ENCODE assay signal across 9 cellular contexts in the genomic region with DNA sequence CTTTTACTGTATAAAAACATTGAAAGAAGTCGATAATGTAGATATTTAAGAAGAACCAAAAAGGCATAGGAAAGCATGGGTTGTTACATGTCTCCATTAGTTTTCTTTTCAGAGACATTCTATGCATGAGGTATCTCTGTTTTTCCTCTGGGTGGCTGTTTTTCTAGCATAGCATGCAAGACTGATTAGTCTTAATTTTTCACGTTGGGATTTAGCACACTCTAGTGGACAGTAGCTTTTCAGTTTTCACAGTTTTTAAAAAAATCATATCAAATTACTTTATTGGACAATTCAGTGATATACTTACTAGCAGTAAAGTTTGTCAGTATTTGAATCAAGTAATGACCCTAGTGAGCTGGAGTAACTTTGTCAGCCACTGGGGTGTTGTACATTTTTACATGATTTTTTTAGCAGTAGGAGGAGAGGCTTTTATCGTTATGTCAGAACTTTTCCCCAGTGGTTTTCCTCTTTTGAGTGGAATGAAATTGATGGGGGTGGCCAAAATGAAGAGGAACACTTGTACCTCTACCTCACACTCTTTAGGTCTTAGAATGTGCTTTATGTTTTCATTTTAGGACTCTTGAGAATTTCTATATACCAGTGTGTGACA. TPM values are rescaled to one million over a fixed set of nuclear protein-coding genes. Genes with fewer than 3 reads are reported as not detected.
A peak's percentile ranks its signal among the peaks of the same experiment; 100 is the strongest.
DNase-seq lines count a peak whose midpoint lies in the region; ATAC-seq and TF ChIP-seq lines count a peak whose summit lies in the region.
"Had no signal": no experiment of that assay in that cellular context is flagged by ENCODE, and none has a peak within 500 bp of the region (broad histone marks: within the 10 kb centered on the region; RNA-seq: fewer than 3 reads in every experiment).

No MANE protein-coding gene starts in this region.

- no peaks in the 10 kb centered on the region for H3K79me1 ChIP-seq in mesendoderm (ENCODE audit: low read length)

- H3K27me3 ChIP-seq in esophagus muscularis mucosa: no peaks in the 10 kb centered on the region
- no peaks in the 10 kb centered on the region for H3K27me3 ChIP-seq in osteoblast (ENCODE audit: insufficient read depth, low read length)
- no peaks in the 10 kb centered on the region for H3K27me3 ChIP-seq in mesendoderm (ENCODE audit: insufficient read depth, low read length, poor library complexity)

- H3K36me3 ChIP-seq in esophagus muscularis mucosa (peaks cover 4 to 35% (median 8%) of the 10 kb centered on the region in 4 donors), osteoblast (ENCODE audit: insufficient read depth, low read length) (no peaks in the 10 kb centered on the region), mesendoderm (ENCODE audit: control insufficient read depth, insufficient read depth, low read length) (no peaks in the 10 kb centered on the region)

- no peak overlapping the region for H3K18ac ChIP-seq in mesendoderm (ENCODE audit: low read length)

- in situ Hi-C loops in KBM-7 (cut with MboI; ENCODE audit: low pct_unique_long_range_greater_than_20kb, low sequenced_read_pairs): no loop called here

- H2BK5ac ChIP-seq in mesendoderm (ENCODE audit: low read length): no peak overlapping the region

- 54% methylated on average over 3 of the region's 3 CpGs for WGBS in esophagus muscularis mucosa
- WGBS in mesendoderm (ENCODE audit: extremely low coverage, insufficient coverage, low lambda C conversion rate): no CpG with 5 or more reads among the region's 3 CpGs

- TF ChIP-seq EP300 in esophagus muscularis mucosa (IDR thresholded peaks at IDR 0.05): no peak

- H4K8ac ChIP-seq in mesendoderm (ENCODE audit: low read depth, low read length): no peak overlapping the region

- no peak overlapping the region for H2AK5ac ChIP-seq in mesendoderm (ENCODE audit: low read length)

- no peak overlapping the region for H3K23ac ChIP-seq in mesendoderm (ENCODE audit: low read length)

- H3K4ac ChIP-seq in mesendoderm (ENCODE audit: low read depth, low read length): no peak overlapping the region

- H2AFZ ChIP-seq in osteoblast (ENCODE audit: low read length): no peak overlapping the region

- intact Hi-C loops in esophagus muscularis mucosa (cut with DNase I): loop anchor here (10.0 kb wide), 1 partner anchor 314 kb away; no protein-coding TSS in a partner anchor

- ATAC-seq in HG02973 (IDR thresholded peaks at IDR 0.05; ENCODE audit: unreplicated experiment) (no peak), HG02981 (IDR thresholded peaks at IDR 0.05; ENCODE audit: unreplicated experiment) (no peak)

- no peak for TF ChIP-seq POLR2A in esophagus muscularis mucosa (IDR thresholded peaks at IDR 0.05; ENCODE audit: low read depth)

- no peaks in the 10 kb centered on the region for H3K79me2 ChIP-seq in osteoblast (ENCODE audit: insufficient read depth, low read length)
- no peaks in the 10 kb centered on the region for H3K79me2 ChIP-seq in mesendoderm (ENCODE audit: control insufficient read depth, insufficient read depth, low read length)

- H3K9ac ChIP-seq in mesendoderm (ENCODE audit: low read length): no peak overlapping the region

- H3K4me1 ChIP-seq in esophagus muscularis mucosa: peaks cover 0 to 5% (median 0%) of the 10 kb centered on the region in 4 donors
- no peaks in the 10 kb centered on the region for H3K4me1 ChIP-seq in osteoblast (ENCODE audit: insufficient read depth, low read length)
- peaks cover 2% of the 10 kb centered on the region for H3K4me1 ChIP-seq in mesendoderm (ENCODE audit: control insufficient read depth, low read depth, low read length)

- peak; percentile 72 for DNase-seq in DMS53 (lab: John Stamatoyannopoulos, UW)
- peak; percentile 65 for DNase-seq in KBM-7
- DNase-seq in RPMI7951 (ENCODE audit: low read depth): peak; percentile 60
- no peak for DNase-seq in esophagus muscularis mucosa (ENCODE audit: extremely low spot score)
- peak; percentile 62 for DNase-seq in osteoblast (ENCODE audit: insufficient read length, low spot score, missing footprints)
- no peak for DNase-seq in mesendoderm
- DNase-seq: T-cell had no signal

- no peaks in the 10 kb centered on the region for H4K20me1 ChIP-seq in osteoblast (ENCODE audit: insufficient read depth, low read length)

- H3K9me3 ChIP-seq in esophagus muscularis mucosa (no peaks in the 10 kb centered on the region), osteoblast (ENCODE audit: low read depth, low read length) (no peaks in the 10 kb centered on the region)

- TF ChIP-seq CTCF in esophagus muscularis mucosa (IDR thresholded peaks at IDR 0.05) (peak; percentile 47 to 56 (median 47)), osteoblast (IDR thresholded peaks at IDR 0.05; ENCODE audit: extremely low read depth, low read depth, low read length) (peak; percentile 68)

- no peak overlapping the region for H2BK120ac ChIP-seq in mesendoderm (ENCODE audit: low read depth, low read length)

- no peak overlapping the region for H4K5ac ChIP-seq in mesendoderm (ENCODE audit: low read length)

- H3K27ac ChIP-seq in esophagus muscularis mucosa (replicated peaks in 1 of 4): no peak overlapping the region
- H3K27ac ChIP-seq in osteoblast (ENCODE audit: low read depth, low read length): no peak overlapping the region
- H3K27ac ChIP-seq in mesendoderm (ENCODE audit: low read depth, low read length): no peak overlapping the region

- H3K4me3 ChIP-seq in esophagus muscularis mucosa (no peak overlapping the region), osteoblast (ENCODE audit: insufficient read depth, low read length) (no peak overlapping the region), mesendoderm (ENCODE audit: low read length) (no peak overlapping the region)

- H3K56ac ChIP-seq in mesendoderm (ENCODE audit: low read length): no peak overlapping the region

- H2BK15ac ChIP-seq in mesendoderm (replicated peaks; ENCODE audit: low read depth): no peak overlapping the region

- no peak overlapping the region for H3K4me2 ChIP-seq in osteoblast (ENCODE audit: insufficient read depth, low read length)
- H3K4me2 ChIP-seq in mesendoderm (ENCODE audit: low read length): no peak overlapping the region

RNA-seq across cellular contexts. Expression of gene SEC22A, which starts 57.2 kb away (rescaled TPM):
- total RNA-seq in RPMI7951 (2014; rRNA removed; shearing (Covaris generic)): 60.7 and 67.1 TPM in 2 replicates
- total RNA-seq in esophagus muscularis mucosa (10 to 100 TPM; 12.0 to 29.9 (median 20.0) TPM), osteoblast (27.9 and 36.2 TPM in 2 replicates)
- 9.5 TPM for polyA plus RNA-seq in mesendoderm (2013, experiment 1 of 2)
- polyA plus RNA-seq in mesendoderm (2013, experiment 2 of 2): 9.5 TPM

Comparison
In these comparisons a context has a peak if more than half of its experiments do, and no peak if none do; other contexts are left out.
1. DNase-seq: peak in DMS53 (single experiment), KBM-7 (single experiment), RPMI7951 (single experiment) and osteoblast (single experiment); none in esophagus muscularis mucosa (single experiment) and mesendoderm (single experiment).